1 cellular context compared by ENCODE assay signal in genomic region chr9:91060520-91061343, GRCh38.
A peak's percentile ranks its signal among the peaks of the same experiment; 100 is the strongest.
TF ChIP-seq lines count a peak whose summit lies in the region.

No MANE protein-coding gene starts in this region.

TF ChIP-seq in HepG2, 621 proteins besides CTCF, POLR2A, EP300 and RAD21 (continued from another document and continues in another):
- TF ChIP-seq ZBTB44 (CRISPR knock-in tag; IDR thresholded peaks at IDR 0.05) (no peak), ZNF501 (CRISPR knock-in tag; IDR thresholded peaks at IDR 0.05) (no peak), CBX1 (IDR thresholded peaks at IDR 0.05; ENCODE audit: low read depth) (no peak), ZIK1 (CRISPR knock-in tag; IDR thresholded peaks at IDR 0.05; ENCODE audit: borderline replicate concordance, low read depth) (no peak), EHMT2 (IDR thresholded peaks at IDR 0.05; ENCODE audit: borderline replicate concordance, low read depth, low read length) (peak; percentile 67; the same call in 1 of the 2 replicates), HNF1A (IDR thresholded peaks at IDR 0.05; ENCODE audit: low read depth) (no peak), HNF1A (CRISPR knock-in tag; IDR thresholded peaks at IDR 0.05; ENCODE audit: borderline replicate concordance) (peak; percentile 30; the same call in 1 of the 2 replicates), ZNF678 (CRISPR knock-in tag; IDR thresholded peaks at IDR 0.05) (no peak), ZBTB14 (CRISPR knock-in tag; IDR thresholded peaks at IDR 0.05) (no peak), MTA1 (CRISPR knock-in tag; IDR thresholded peaks at IDR 0.05; ENCODE audit: borderline replicate concordance) (no peak), TRIM22 (IDR thresholded peaks at IDR 0.05) (no peak), SKI (IDR thresholded peaks at IDR 0.05; ENCODE audit: partially characterized antibody) (peak; percentile 57), TEAD2 (CRISPR knock-in tag; IDR thresholded peaks at IDR 0.05) (no peak), CCDC6 (CRISPR knock-in tag; IDR thresholded peaks at IDR 0.05) (peak; percentile 58; the same call in 1 of the 2 replicates), ZBTB40 (IDR thresholded peaks at IDR 0.05) (no peak), ZBTB40 (CRISPR knock-in tag; IDR thresholded peaks at IDR 0.05) (no peak), ZNF451 (CRISPR knock-in tag; IDR thresholded peaks at IDR 0.05) (no peak), GPN1 (CRISPR knock-in tag; IDR thresholded peaks at IDR 0.05; ENCODE audit: borderline replicate concordance) (no peak), MLLT10 (CRISPR knock-in tag; IDR thresholded peaks at IDR 0.05) (no peak), ZNF549 (CRISPR knock-in tag; IDR thresholded peaks at IDR 0.05) (no peak), ZBTB34 (CRISPR knock-in tag; IDR thresholded peaks at IDR 0.05) (no peak), SP4 (CRISPR knock-in tag; IDR thresholded peaks at IDR 0.05) (no peak), ZZZ3 (CRISPR knock-in tag; IDR thresholded peaks at IDR 0.05; ENCODE audit: borderline replicate concordance) (no peak), ZNF740 (CRISPR knock-in tag; IDR thresholded peaks at IDR 0.05) (no peak), ZNF75D (CRISPR knock-in tag; IDR thresholded peaks at IDR 0.05; ENCODE audit: borderline replicate concordance) (no peak), ZNF614 (CRISPR knock-in tag; IDR thresholded peaks at IDR 0.05; ENCODE audit: borderline replicate concordance) (peak; percentile 56; the same call in 1 of the 2 replicates), SIN3A (IDR thresholded peaks at IDR 0.05; ENCODE audit: borderline replicate concordance, low read depth, low read length) (no peak), REST (IDR thresholded peaks at IDR 0.05; ENCODE audit: borderline replicate concordance in 1 of 2, low read depth in 1 of 2, low read length in 2 of 2) (no peak), SRSF4 (IDR thresholded peaks at IDR 0.05; ENCODE audit: low read depth, low read length, poor library complexity, severe bottlenecking) (no peak), PBX3 (CRISPR knock-in tag; IDR thresholded peaks at IDR 0.05; ENCODE audit: borderline replicate concordance) (no peak), ZFP41 (CRISPR knock-in tag; IDR thresholded peaks at IDR 0.05; ENCODE audit: borderline replicate concordance) (no peak), ZBTB1 (CRISPR knock-in tag; IDR thresholded peaks at IDR 0.05; ENCODE audit: borderline replicate concordance) (no peak)
